19 cellular contexts compared by ENCODE assay signal in genomic region chr12:131141483-131141882, GRCh38.
DNase-seq lines count a peak whose midpoint lies in the region; ATAC-seq, FAIRE-seq and TF ChIP-seq lines count a peak whose summit lies in the region.
"Had no signal": no experiment of that assay in that cellular context is flagged by ENCODE, and none has a peak within 500 bp of the region (broad histone marks: within the 10 kb centered on the region; RNA-seq: fewer than 3 reads in every experiment).

No MANE protein-coding gene starts in this region.

- H3K4me3 ChIP-seq in sigmoid colon (no peak overlapping the region), right atrium auricular region (no peak overlapping the region)
- H3K4me3 ChIP-seq: GM23338 had no signal

- no peak for ATAC-seq in GM18873 (IDR thresholded peaks at IDR 0.05; ENCODE audit: low FRiP score, unreplicated experiment)
- ATAC-seq: GM23338, HCT116 had no signal

- intact Hi-C loops in sigmoid colon (cut with DNase I): no loop called here

- H3K9me3 ChIP-seq in sigmoid colon (no peaks in the 10 kb centered on the region), right atrium auricular region (no peaks in the 10 kb centered on the region)

- TF ChIP-seq EP300 in sigmoid colon (IDR thresholded peaks at IDR 0.05): no peak

- TF ChIP-seq POLR2A in sigmoid colon (IDR thresholded peaks at IDR 0.05): no peak

- TF ChIP-seq CTCF in sigmoid colon (IDR thresholded peaks at IDR 0.05) (no peak), right atrium auricular region (IDR thresholded peaks at IDR 0.05) (no peak)

- POLR2A ChIA-PET in HEK293T (lab: Yijun Ruan, JAX): no interaction called here

- CTCF ChIA-PET in HEK293T (lab: Yijun Ruan, JAX): no interaction called here

- H3K4me1 ChIP-seq in sigmoid colon: peaks cover 0 to 8% (median 2%) of the 10 kb centered on the region in 4 donors
- peaks cover 0 to 14% of the 10 kb centered on the region in 2 donors for H3K4me1 ChIP-seq in right atrium auricular region

- H3K27me3 ChIP-seq in sigmoid colon (no peaks in the 10 kb centered on the region), right atrium auricular region (no peaks in the 10 kb centered on the region)

- H3K36me3 ChIP-seq in sigmoid colon (no peaks in the 10 kb centered on the region), right atrium auricular region (peaks cover 41% of the 10 kb centered on the region)

- DNase-seq in activated CD8-positive, alpha-beta memory T cell treated with anti-CD3 and anti-CD28 coated beads for 24 hours: peak; percentile 26
- DNase-seq in activated CD8-positive, alpha-beta memory T cell treated with anti-CD3 and anti-CD28 coated beads, Interleukin-2, amount 50 U/mL, for 4 hours: no peak
- DNase-seq in HEK293T (ENCODE audit: extremely low spot score): no peak
- peak; percentile 45 for DNase-seq in islet precursor cell
- peak; percentile 57 for DNase-seq in sigmoid colon
- DNase-seq in right atrium auricular region (ENCODE audit: low spot score): no peak
- DNase-seq in urothelium cell line (ENCODE audit: low spot score): no peak
- DNase-seq: 8988T, DMS79, IMR-90, MV-4-11, NCI-H1105 treated with DMSO at 0.1 percent for 48 hours, NCI-H2029 treated with DMSO at 0.1 percent for 48 hours, NCI-H526 treated with DMSO at 0.1 percent for 48 hours, Right ventricle myocardium superior had no signal

- no peak overlapping the region for H3K27ac ChIP-seq in sigmoid colon
- no peak overlapping the region for H3K27ac ChIP-seq in right atrium auricular region

- FAIRE-seq in urothelium cell line (lab: Jason Lieb, UNC): no peak
- FAIRE-seq: GM12891 had no signal

- WGBS in sigmoid colon, 2 donors: 69 to 83% methylated on average over 8 of the region's 8 CpGs

TF ChIP-seq in HEK293T, 16 proteins besides CTCF, POLR2A, EP300 and RAD21:
- TF ChIP-seq ZNF384 (IDR thresholded peaks at IDR 0.05) (no peak), PKNOX1 (IDR thresholded peaks at IDR 0.05) (0 out of 2 replicates have a peak, but pooled peaks have one; percentile 3), SUZ12 (IDR thresholded peaks at IDR 0.05) (no peak), FOXM1 (IDR thresholded peaks at IDR 0.05; ENCODE audit: borderline replicate concordance) (no peak), SP1 (IDR thresholded peaks at IDR 0.05) (no peak)

Comparison
In these comparisons a context has a peak if more than half of its experiments do, and no peak if none do; other contexts are left out.
1. DNase-seq: peak in activated CD8-positive, alpha-beta memory T cell treated with anti-CD3 and anti-CD28 coated beads for 24 hours (single experiment), islet precursor cell (single experiment) and sigmoid colon (single experiment); none in activated CD8-positive, alpha-beta memory T cell treated with anti-CD3 and anti-CD28 coated beads, Interleukin-2, amount 50 U/mL, for 4 hours (single experiment), HEK293T (single experiment), right atrium auricular region (single experiment) and urothelium cell line (single experiment).